1 cellular context compared by ENCODE assay signal in genomic region chr7:77409005-77409738, GRCh38.
A peak's percentile ranks its signal among the peaks of the same experiment; 100 is the strongest.
TF ChIP-seq lines count a peak whose summit lies in the region.

No MANE protein-coding gene starts in this region.

TF ChIP-seq in K562, 482 proteins besides CTCF, POLR2A, EP300 and RAD21 (continued from another document):
- TF ChIP-seq, protein P1, sequence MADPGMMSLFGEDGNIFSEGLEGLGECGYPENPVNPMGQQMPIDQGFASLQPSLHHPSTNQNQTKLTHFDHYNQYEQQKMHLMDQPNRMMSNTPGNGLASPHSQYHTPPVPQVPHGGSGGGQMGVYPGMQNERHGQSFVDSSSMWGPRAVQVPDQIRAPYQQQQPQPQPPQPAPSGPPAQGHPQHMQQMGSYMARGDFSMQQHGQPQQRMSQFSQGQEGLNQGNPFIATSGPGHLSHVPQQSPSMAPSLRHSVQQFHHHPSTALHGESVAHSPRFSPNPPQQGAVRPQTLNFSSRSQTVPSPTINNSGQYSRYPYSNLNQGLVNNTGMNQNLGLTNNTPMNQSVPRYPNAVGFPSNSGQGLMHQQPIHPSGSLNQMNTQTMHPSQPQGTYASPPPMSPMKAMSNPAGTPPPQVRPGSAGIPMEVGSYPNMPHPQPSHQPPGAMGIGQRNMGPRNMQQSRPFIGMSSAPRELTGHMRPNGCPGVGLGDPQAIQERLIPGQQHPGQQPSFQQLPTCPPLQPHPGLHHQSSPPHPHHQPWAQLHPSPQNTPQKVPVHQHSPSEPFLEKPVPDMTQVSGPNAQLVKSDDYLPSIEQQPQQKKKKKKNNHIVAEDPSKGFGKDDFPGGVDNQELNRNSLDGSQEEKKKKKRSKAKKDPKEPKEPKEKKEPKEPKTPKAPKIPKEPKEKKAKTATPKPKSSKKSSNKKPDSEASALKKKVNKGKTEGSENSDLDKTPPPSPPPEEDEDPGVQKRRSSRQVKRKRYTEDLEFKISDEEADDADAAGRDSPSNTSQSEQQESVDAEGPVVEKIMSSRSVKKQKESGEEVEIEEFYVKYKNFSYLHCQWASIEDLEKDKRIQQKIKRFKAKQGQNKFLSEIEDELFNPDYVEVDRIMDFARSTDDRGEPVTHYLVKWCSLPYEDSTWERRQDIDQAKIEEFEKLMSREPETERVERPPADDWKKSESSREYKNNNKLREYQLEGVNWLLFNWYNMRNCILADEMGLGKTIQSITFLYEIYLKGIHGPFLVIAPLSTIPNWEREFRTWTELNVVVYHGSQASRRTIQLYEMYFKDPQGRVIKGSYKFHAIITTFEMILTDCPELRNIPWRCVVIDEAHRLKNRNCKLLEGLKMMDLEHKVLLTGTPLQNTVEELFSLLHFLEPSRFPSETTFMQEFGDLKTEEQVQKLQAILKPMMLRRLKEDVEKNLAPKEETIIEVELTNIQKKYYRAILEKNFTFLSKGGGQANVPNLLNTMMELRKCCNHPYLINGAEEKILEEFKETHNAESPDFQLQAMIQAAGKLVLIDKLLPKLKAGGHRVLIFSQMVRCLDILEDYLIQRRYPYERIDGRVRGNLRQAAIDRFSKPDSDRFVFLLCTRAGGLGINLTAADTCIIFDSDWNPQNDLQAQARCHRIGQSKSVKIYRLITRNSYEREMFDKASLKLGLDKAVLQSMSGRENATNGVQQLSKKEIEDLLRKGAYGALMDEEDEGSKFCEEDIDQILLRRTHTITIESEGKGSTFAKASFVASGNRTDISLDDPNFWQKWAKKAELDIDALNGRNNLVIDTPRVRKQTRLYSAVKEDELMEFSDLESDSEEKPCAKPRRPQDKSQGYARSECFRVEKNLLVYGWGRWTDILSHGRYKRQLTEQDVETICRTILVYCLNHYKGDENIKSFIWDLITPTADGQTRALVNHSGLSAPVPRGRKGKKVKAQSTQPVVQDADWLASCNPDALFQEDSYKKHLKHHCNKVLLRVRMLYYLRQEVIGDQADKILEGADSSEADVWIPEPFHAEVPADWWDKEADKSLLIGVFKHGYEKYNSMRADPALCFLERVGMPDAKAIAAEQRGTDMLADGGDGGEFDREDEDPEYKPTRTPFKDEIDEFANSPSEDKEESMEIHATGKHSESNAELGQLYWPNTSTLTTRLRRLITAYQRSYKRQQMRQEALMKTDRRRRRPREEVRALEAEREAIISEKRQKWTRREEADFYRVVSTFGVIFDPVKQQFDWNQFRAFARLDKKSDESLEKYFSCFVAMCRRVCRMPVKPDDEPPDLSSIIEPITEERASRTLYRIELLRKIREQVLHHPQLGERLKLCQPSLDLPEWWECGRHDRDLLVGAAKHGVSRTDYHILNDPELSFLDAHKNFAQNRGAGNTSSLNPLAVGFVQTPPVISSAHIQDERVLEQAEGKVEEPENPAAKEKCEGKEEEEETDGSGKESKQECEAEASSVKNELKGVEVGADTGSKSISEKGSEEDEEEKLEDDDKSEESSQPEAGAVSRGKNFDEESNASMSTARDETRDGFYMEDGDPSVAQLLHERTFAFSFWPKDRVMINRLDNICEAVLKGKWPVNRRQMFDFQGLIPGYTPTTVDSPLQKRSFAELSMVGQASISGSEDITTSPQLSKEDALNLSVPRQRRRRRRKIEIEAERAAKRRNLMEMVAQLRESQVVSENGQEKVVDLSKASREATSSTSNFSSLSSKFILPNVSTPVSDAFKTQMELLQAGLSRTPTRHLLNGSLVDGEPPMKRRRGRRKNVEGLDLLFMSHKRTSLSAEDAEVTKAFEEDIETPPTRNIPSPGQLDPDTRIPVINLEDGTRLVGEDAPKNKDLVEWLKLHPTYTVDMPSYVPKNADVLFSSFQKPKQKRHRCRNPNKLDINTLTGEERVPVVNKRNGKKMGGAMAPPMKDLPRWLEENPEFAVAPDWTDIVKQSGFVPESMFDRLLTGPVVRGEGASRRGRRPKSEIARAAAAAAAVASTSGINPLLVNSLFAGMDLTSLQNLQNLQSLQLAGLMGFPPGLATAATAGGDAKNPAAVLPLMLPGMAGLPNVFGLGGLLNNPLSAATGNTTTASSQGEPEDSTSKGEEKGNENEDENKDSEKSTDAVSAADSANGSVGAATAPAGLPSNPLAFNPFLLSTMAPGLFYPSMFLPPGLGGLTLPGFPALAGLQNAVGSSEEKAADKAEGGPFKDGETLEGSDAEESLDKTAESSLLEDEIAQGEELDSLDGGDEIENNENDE (IDR thresholded peaks at IDR 0.05; ENCODE audit: low read depth, low read length) = no peak
- no peak for TF ChIP-seq KLF6 (CRISPR knock-in tag; IDR thresholded peaks at IDR 0.05; ENCODE audit: borderline replicate concordance)
- TF ChIP-seq ZFP1 (CRISPR knock-in tag; IDR thresholded peaks at IDR 0.05) = no peak
- TF ChIP-seq POLR2B (IDR thresholded peaks at IDR 0.05; ENCODE audit: low read depth, partially characterized antibody) = no peak
- peak; percentile 41 to 45; a peak in 2 of 4 replicates for TF ChIP-seq KDM1A (IDR thresholded peaks at IDR 0.05)
- no peak for TF ChIP-seq CREB3L1 (IDR thresholded peaks at IDR 0.05; ENCODE audit: borderline replicate concordance, low read depth)
- TF ChIP-seq NFIX (CRISPR knock-in tag; IDR thresholded peaks at IDR 0.05; ENCODE audit: low read depth) = no peak
- TF ChIP-seq MAX (CRISPR knock-in tag; IDR thresholded peaks at IDR 0.05) = no peak
- TF ChIP-seq USF1 (CRISPR knock-in tag; IDR thresholded peaks at IDR 0.05) = no peak
- no peak for TF ChIP-seq MBD2 (IDR thresholded peaks at IDR 0.05; ENCODE audit: borderline replicate concordance, low read depth)
